ENCODE assay signal across 10 cellular contexts in the genomic region with DNA sequence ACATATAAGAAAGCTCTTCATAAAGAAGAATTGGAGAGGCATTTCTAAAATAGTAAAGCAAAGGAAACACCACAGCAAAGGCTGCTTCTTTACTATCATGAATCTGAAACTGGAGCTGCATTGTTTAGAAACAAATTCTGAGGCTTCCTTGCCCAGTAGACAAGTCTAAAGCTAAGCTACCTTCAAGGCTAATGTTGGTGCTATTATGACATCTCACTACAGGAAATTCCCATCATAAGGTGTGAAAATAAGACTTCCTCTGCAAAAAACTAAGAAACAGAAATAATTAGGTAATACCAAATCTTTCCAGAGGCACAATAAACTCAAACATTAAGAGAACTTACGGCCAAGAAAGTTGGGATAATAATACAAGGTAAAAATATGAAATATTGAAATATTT.
"Had no signal": no experiment of that assay in that cellular context is flagged by ENCODE, and none has a peak within 500 bp of the region (broad histone marks: within the 10 kb centered on the region; RNA-seq: fewer than 3 reads in every experiment).

No MANE protein-coding gene starts in this region.

- ATAC-seq: activated CD4-positive, alpha-beta T cell treated with anti-CD3 and anti-CD28 coated beads for 36 hours; mucosa of descending colon; right cardiac atrium; WTC11 had no signal

- H3K27ac ChIP-seq: cardiac muscle cell had no signal

- H3K36me3 ChIP-seq: cardiac muscle cell had no signal

- H3K9me3 ChIP-seq: mucosa of descending colon had no signal

- DNase-seq: activated CD4-positive, alpha-beta T cell treated with anti-CD3 and anti-CD28 coated beads for 36 hours; activated CD4-positive, alpha-beta T cell treated with anti-CD3 and anti-CD28 coated beads, Interleukin-2, amount 50 U/mL, for 48 hours; activated T-cell treated with anti-CD3 and anti-CD28 coated beads for 4 hours; mesenchymal stem cell; mucosa of descending colon; naive B cell; right cardiac atrium; trophoblast cell had no signal

- H3K27me3 ChIP-seq: cardiac muscle cell had no signal

- H3K4me3 ChIP-seq: cardiac muscle cell, mucosa of descending colon had no signal
